In genomic region chr2:163401481-163401880, GRCh38 we compare ENCODE assay signal across 21 cellular contexts.
A peak's percentile ranks its signal among the peaks of the same experiment; 100 is the strongest.
DNase-seq lines count a peak whose midpoint lies in the region; ATAC-seq and TF ChIP-seq lines count a peak whose summit lies in the region.
"Had no signal": no experiment of that assay in that cellular context is flagged by ENCODE, and none has a peak within 500 bp of the region (broad histone marks: within the 10 kb centered on the region; RNA-seq: fewer than 3 reads in every experiment).

No MANE protein-coding gene starts in this region.

- H2AFZ ChIP-seq in mammary epithelial cell (ENCODE audit: low read depth, low read length), result no peak overlapping the region
- H2AFZ ChIP-seq in mesenchymal stem cell (ENCODE audit: low read depth, low read length), result no peak overlapping the region

- no peak overlapping the region for H3K4me2 ChIP-seq in mammary epithelial cell (ENCODE audit: insufficient read depth, low read depth, low read length)
- H3K4me2 ChIP-seq in mesenchymal stem cell (ENCODE audit: low read length, poor library complexity, severe bottlenecking), result no peak overlapping the region
- H3K4me2 ChIP-seq: BLaER1 treated with 17β-estradiol and CSF1 and Interleukin-3, amounts not matched to agents 10 nM and 100 nM had no signal

- H2BK12ac ChIP-seq in mesenchymal stem cell (ENCODE audit: low read length in 2 of 2), result no peak overlapping the region

- H4K20me1 ChIP-seq in mammary epithelial cell (ENCODE audit: insufficient read depth, low read length), result no peaks in the 10 kb centered on the region
- H4K20me1 ChIP-seq: BLaER1 treated with 17β-estradiol and CSF1 and Interleukin-3, amounts not matched to agents 10 nM and 100 nM had no signal

- 19% methylated on average over 3 of the region's 3 CpGs for WGBS in mammary epithelial cell (ENCODE audit: low coverage, missing lambda C conversion rate)
- 93% methylated on average over 3 of the region's 3 CpGs for WGBS in mesenchymal stem cell

- no peak overlapping the region for H3K23ac ChIP-seq in mesenchymal stem cell (ENCODE audit: low read length in 2 of 2)

- H3K9me3 ChIP-seq in mammary epithelial cell (replicated peaks; ENCODE audit: insufficient read depth, low read length) (no peaks in the 10 kb centered on the region), mesenchymal stem cell (ENCODE audit: control insufficient read depth, low read length) (no peaks in the 10 kb centered on the region)
- H3K9me3 ChIP-seq: BLaER1 treated with 17β-estradiol and CSF1 and Interleukin-3, amounts not matched to agents 10 nM and 100 nM; left ventricle myocardium inferior; upper lobe of right lung had no signal

- H4K91ac ChIP-seq in mesenchymal stem cell (ENCODE audit: low read length), result no peak overlapping the region

- no peak overlapping the region for H3K4me3 ChIP-seq in mammary epithelial cell (replicated peaks in 1 of 3; ENCODE audit: insufficient read depth in 1 of 3, low read depth in 2 of 3, low read length in 3 of 3)
- H3K4me3 ChIP-seq in mesenchymal stem cell (ENCODE audit: insufficient read depth in 1 of 2, low read depth in 1 of 2, low read length in 2 of 2), result no peak overlapping the region
- H3K4me3 ChIP-seq: BLaER1 treated with 17β-estradiol and CSF1 and Interleukin-3, amounts not matched to agents 10 nM and 100 nM; left ventricle myocardium inferior; upper lobe of right lung had no signal

- no peak overlapping the region for H2BK120ac ChIP-seq in mesenchymal stem cell (ENCODE audit: low read depth, low read length)

- intact Hi-C loops in mammary epithelial cell (cut with micrococcal nuclease), result no loop called here

- in situ Hi-C loops in Caki2 (cut with HindIII; ENCODE audit: low pct_unique_long_range_greater_than_20kb, low sequenced_read_pairs) (no loop called here), mammary epithelial cell (cut with MboI; ENCODE audit: low sequenced_read_pairs in 2 of 2) (no loop called here)

- no peak overlapping the region for H3K27ac ChIP-seq in mammary epithelial cell (ENCODE audit: insufficient read depth, low read depth, low read length)
- H3K27ac ChIP-seq in mesenchymal stem cell (ENCODE audit: low read length, poor library complexity, severe bottlenecking), result no peak overlapping the region
- H3K27ac ChIP-seq: BLaER1 treated with 17β-estradiol and CSF1 and Interleukin-3, amounts not matched to agents 10 nM and 100 nM; left ventricle myocardium inferior; upper lobe of right lung had no signal

- DNase-seq in Caki2 (ENCODE audit: low read depth) (peak; percentile 4), LHCN-M2 (ENCODE audit: low read depth) (peak; percentile 69), mammary epithelial cell (peak; percentile 52), mesenchymal stem cell (peak; percentile 58), activated gamma-delta T cell treated with Interleukin-2 at 50 U/mL for 16 hours (no peak), MV-4-11 (lab: John Stamatoyannopoulos, UW) (no peak), DMS53 treated with DMSO at 0.1 percent for 48 hours (lab: John Stamatoyannopoulos, UW; ENCODE audit: unreplicated experiment) (no peak)
- DNase-seq: activated CD4-positive, alpha-beta T cell treated with anti-CD3 and anti-CD28 coated beads for 36 hours; activated T-cell treated with anti-CD3 and anti-CD28 coated beads, Interleukin-2, amount 50 U/mL, for 1 hour; effector memory CD8-positive, alpha-beta T cell; head of caudate nucleus; left ventricle myocardium inferior; natural killer cell; NCI-H1930; NCI-H526 treated with DMSO at 0.1 percent for 48 hours; retina; stimulated activated CD4-positive, alpha-beta T cell treated with anti-CD3 and anti-CD28 coated beads, Interleukin-4, amount 100 ng/mL, for 24 hours; T-helper 2 cell; upper lobe of right lung had no signal

- H3K9ac ChIP-seq in mammary epithelial cell (ENCODE audit: insufficient read depth, low read length) (no peak overlapping the region), mesenchymal stem cell (ENCODE audit: low read length) (no peak overlapping the region)
- H3K9ac ChIP-seq: BLaER1 treated with 17β-estradiol and CSF1 and Interleukin-3, amounts not matched to agents 10 nM and 100 nM had no signal

- no peaks in the 10 kb centered on the region for H3K79me1 ChIP-seq in mesenchymal stem cell (replicated peaks; ENCODE audit: low read length, poor library complexity, severe bottlenecking)

- no peak overlapping the region for H3K18ac ChIP-seq in mesenchymal stem cell (ENCODE audit: low read depth in 1 of 2, low read length in 2 of 2)

- no peaks in the 10 kb centered on the region for H3K79me2 ChIP-seq in mammary epithelial cell (ENCODE audit: insufficient read depth, low read length)

- no peak overlapping the region for H4K8ac ChIP-seq in mesenchymal stem cell (ENCODE audit: low read length)

- H3K14ac ChIP-seq in mesenchymal stem cell (ENCODE audit: low read length in 2 of 2), result no peak overlapping the region

- H3K4ac ChIP-seq in mesenchymal stem cell (ENCODE audit: low read depth in 1 of 2, low read length in 2 of 2), result no peak overlapping the region

- no TSS peak for BruUV-seq in mammary epithelial cell (replicated peaks; lab: Mats Ljungman, UMichigan)

- H3K4me1 ChIP-seq in mammary epithelial cell (ENCODE audit: insufficient read depth, low read length), result no peaks in the 10 kb centered on the region
- H3K4me1 ChIP-seq in mesenchymal stem cell (ENCODE audit: control insufficient read depth, insufficient read depth, low read depth, low read length), result no peaks in the 10 kb centered on the region
- H3K4me1 ChIP-seq: left ventricle myocardium inferior, upper lobe of right lung had no signal

- dilution Hi-C loops in mammary epithelial cell (cut with HindIII; ENCODE audit: low sequenced_read_pairs), result no loop called here

- no peak for TF ChIP-seq CTCF in mammary epithelial cell (conservative IDR thresholded peaks at IDR 0.05 in 1 of 2, IDR thresholded peaks at IDR 0.05 in 1 of 2; ENCODE audit: extremely low read depth in 1 of 2, insufficient read depth in 1 of 2, low read depth in 1 of 2, low read length in 2 of 2)

- H3K36me3 ChIP-seq in mammary epithelial cell (ENCODE audit: insufficient read depth, low read length), result no peaks in the 10 kb centered on the region
- H3K36me3 ChIP-seq in mesenchymal stem cell (ENCODE audit: control insufficient read depth in 1 of 2, insufficient read depth in 2 of 2, low read depth in 1 of 2, low read length in 2 of 2), result no peaks in the 10 kb centered on the region
- H3K36me3 ChIP-seq: BLaER1 treated with 17β-estradiol and CSF1 and Interleukin-3, amounts not matched to agents 10 nM and 100 nM; left ventricle myocardium inferior; upper lobe of right lung had no signal

- no peak overlapping the region for H2BK5ac ChIP-seq in mesenchymal stem cell (ENCODE audit: low read depth, low read length, poor library complexity, severe bottlenecking)

- CTCF ChIA-PET in mammary epithelial cell (lab: Charles Lee; ENCODE audit: low non-redundant PET), result no interaction called here

- H3K27me3 ChIP-seq in mammary epithelial cell (ENCODE audit: insufficient read depth, low read length) (no peaks in the 10 kb centered on the region), mesenchymal stem cell (ENCODE audit: control insufficient read depth in 1 of 2, insufficient read depth in 1 of 2, low read length in 2 of 2) (no peaks in the 10 kb centered on the region)
- H3K27me3 ChIP-seq: BLaER1 treated with 17β-estradiol and CSF1 and Interleukin-3, amounts not matched to agents 10 nM and 100 nM; upper lobe of right lung had no signal

- ATAC-seq in HG02981 (IDR thresholded peaks at IDR 0.05; ENCODE audit: unreplicated experiment), result no peak
- ATAC-seq: activated CD4-positive, alpha-beta T cell treated with anti-CD3 and anti-CD28 coated beads for 36 hours; effector memory CD8-positive, alpha-beta T cell; natural killer cell; upper lobe of right lung had no signal

- no peak overlapping the region for H2BK15ac ChIP-seq in mesenchymal stem cell (ENCODE audit: low read depth, poor library complexity, severe bottlenecking)

- H2AK5ac ChIP-seq in mesenchymal stem cell (ENCODE audit: low read length, severe bottlenecking), result no peak overlapping the region

Comparison
In these comparisons a context has a peak if more than half of its experiments do, and no peak if none do; other contexts are left out.
1. DNase-seq: peak in Caki2 (single experiment), LHCN-M2 (single experiment), mammary epithelial cell (single experiment) and mesenchymal stem cell (single experiment); none in activated gamma-delta T cell treated with Interleukin-2 at 50 U/mL for 16 hours (single experiment), MV-4-11 (single experiment) and DMS53 treated with DMSO at 0.1 percent for 48 hours (single experiment).